Comparison of ENCODE assay signal across 11 cellular contexts in genomic region chr3:56987238-56987932, GRCh38.
A peak's percentile ranks its signal among the peaks of the same experiment; 100 is the strongest.
DNase-seq lines count a peak whose midpoint lies in the region; ATAC-seq and TF ChIP-seq lines count a peak whose summit lies in the region.
"Had no signal": no experiment of that assay in that cellular context is flagged by ENCODE, and none has a peak within 500 bp of the region (broad histone marks: within the 10 kb centered on the region; RNA-seq: fewer than 3 reads in every experiment).

No MANE protein-coding gene starts in this region.

- no peaks in the 10 kb centered on the region for H3K9me3 Mint-ChIP-seq in activated CD8-positive, alpha-beta memory T cell treated with anti-CD3 and anti-CD28 coated beads, Interleukin-2, amount 10 ng/mL, durations not matched to agents 7 days and 5 days (ENCODE audit: low read depth)

- no peak overlapping the region for H3K27ac Mint-ChIP-seq in activated CD8-positive, alpha-beta memory T cell treated with anti-CD3 and anti-CD28 coated beads, Interleukin-2, amount 10 ng/mL, durations not matched to agents 7 days and 5 days

- no peaks in the 10 kb centered on the region for H3K36me3 Mint-ChIP-seq in activated CD8-positive, alpha-beta memory T cell treated with anti-CD3 and anti-CD28 coated beads, Interleukin-2, amount 10 ng/mL, durations not matched to agents 7 days and 5 days

- peak; percentile 52 for DNase-seq in activated CD8-positive, alpha-beta memory T cell treated with anti-CD3 and anti-CD28 coated beads, Interleukin-2, amount 10 ng/mL, durations not matched to agents 7 days and 5 days
- DNase-seq in activated CD8-positive, alpha-beta memory T cell treated with anti-CD3 and anti-CD28 coated beads, Interleukin-2, amount 50 U/mL, for 48 hours = no peak
- peak; percentile 7 for DNase-seq in NCI-H2227 treated with DMSO at 0.1 percent for 48 hours (lab: John Stamatoyannopoulos, UW)
- DNase-seq in dermis blood vessel endothelial cell = peak; percentile 65
- peak; percentile 34 for DNase-seq in retina
- DNase-seq in NCI-H524 treated with DMSO at 0.1 percent for 48 hours (lab: John Stamatoyannopoulos, UW) = no peak
- DNase-seq in tibial artery = no peak
- DNase-seq: activated CD4-positive, CD25-positive, alpha-beta regulatory T cell treated with anti-CD3 and anti-CD28 coated beads, Interleukin-2, amount 50 U/mL, for 72 hours; AML-193 had no signal

- no peak overlapping the region for H3K27ac ChIP-seq in tibial artery
- H3K27ac ChIP-seq: breast epithelium had no signal

- peaks cover 0 to 10% of the 10 kb centered on the region in 2 donors for H3K27me3 ChIP-seq in tibial artery
- H3K27me3 ChIP-seq: breast epithelium had no signal

- peaks cover 24% of the 10 kb centered on the region for H3K27me3 Mint-ChIP-seq in activated CD8-positive, alpha-beta memory T cell treated with anti-CD3 and anti-CD28 coated beads, Interleukin-2, amount 10 ng/mL, durations not matched to agents 7 days and 5 days

- no peak overlapping the region for H3K4me3 ChIP-seq in tibial artery
- H3K4me3 ChIP-seq: breast epithelium had no signal

- H3K4me3 Mint-ChIP-seq in activated CD8-positive, alpha-beta memory T cell treated with anti-CD3 and anti-CD28 coated beads, Interleukin-2, amount 10 ng/mL, durations not matched to agents 7 days and 5 days = no peak overlapping the region

- no peak for TF ChIP-seq CTCF in tibial artery (IDR thresholded peaks at IDR 0.05)

- intact Hi-C loops in tibial artery (cut with DNase I; ENCODE audit: low total_unique reads) = no loop called here

- peaks cover 0 to 43% (median 27%) of the 10 kb centered on the region in 4 donors for H3K4me1 ChIP-seq in tibial artery
- H3K4me1 ChIP-seq: breast epithelium had no signal

- ATAC-seq in activated CD8-positive, alpha-beta memory T cell treated with anti-CD3 and anti-CD28 coated beads, Interleukin-2, amount 10 ng/mL, durations not matched to agents 7 days and 5 days = peak; percentile 38
- no peak for ATAC-seq in HG02870 (IDR thresholded peaks at IDR 0.05; ENCODE audit: unreplicated experiment)

- peaks cover 29% of the 10 kb centered on the region for H3K4me1 Mint-ChIP-seq in activated CD8-positive, alpha-beta memory T cell treated with anti-CD3 and anti-CD28 coated beads, Interleukin-2, amount 10 ng/mL, durations not matched to agents 7 days and 5 days

- H3K36me3 ChIP-seq in tibial artery = no peaks in the 10 kb centered on the region
- H3K36me3 ChIP-seq: breast epithelium had no signal

- CTCF ChIA-PET in activated CD8-positive, alpha-beta memory T cell treated with anti-CD3 and anti-CD28 coated beads, Interleukin-2, amount 10 ng/mL, durations not matched to agents 7 days and 5 days (lab: Charles Lee) = interaction anchor here (0.7 to 5.8 kb wide), 21 partner anchors 14 to 647 kb away, joined by 3 to 193 read pairs (median 5); partner anchors contain the start of genes ARHGEF3, CCDC66 and TASOR

- no peaks in the 10 kb centered on the region for H3K9me3 ChIP-seq in tibial artery
- H3K9me3 ChIP-seq: breast epithelium had no signal

Comparison
In these comparisons a context has a peak if more than half of its experiments do, and no peak if none do; other contexts are left out.
1. DNase-seq: peak in activated CD8-positive, alpha-beta memory T cell treated with anti-CD3 and anti-CD28 coated beads, Interleukin-2, amount 10 ng/mL, durations not matched to agents 7 days and 5 days (single experiment), NCI-H2227 treated with DMSO at 0.1 percent for 48 hours (single experiment), dermis blood vessel endothelial cell (single experiment) and retina (single experiment); none in activated CD8-positive, alpha-beta memory T cell treated with anti-CD3 and anti-CD28 coated beads, Interleukin-2, amount 50 U/mL, for 48 hours (single experiment), NCI-H524 treated with DMSO at 0.1 percent for 48 hours (single experiment) and tibial artery (0 of 2).